ENCODE assay signal across 1 cellular context in the genomic region with DNA sequence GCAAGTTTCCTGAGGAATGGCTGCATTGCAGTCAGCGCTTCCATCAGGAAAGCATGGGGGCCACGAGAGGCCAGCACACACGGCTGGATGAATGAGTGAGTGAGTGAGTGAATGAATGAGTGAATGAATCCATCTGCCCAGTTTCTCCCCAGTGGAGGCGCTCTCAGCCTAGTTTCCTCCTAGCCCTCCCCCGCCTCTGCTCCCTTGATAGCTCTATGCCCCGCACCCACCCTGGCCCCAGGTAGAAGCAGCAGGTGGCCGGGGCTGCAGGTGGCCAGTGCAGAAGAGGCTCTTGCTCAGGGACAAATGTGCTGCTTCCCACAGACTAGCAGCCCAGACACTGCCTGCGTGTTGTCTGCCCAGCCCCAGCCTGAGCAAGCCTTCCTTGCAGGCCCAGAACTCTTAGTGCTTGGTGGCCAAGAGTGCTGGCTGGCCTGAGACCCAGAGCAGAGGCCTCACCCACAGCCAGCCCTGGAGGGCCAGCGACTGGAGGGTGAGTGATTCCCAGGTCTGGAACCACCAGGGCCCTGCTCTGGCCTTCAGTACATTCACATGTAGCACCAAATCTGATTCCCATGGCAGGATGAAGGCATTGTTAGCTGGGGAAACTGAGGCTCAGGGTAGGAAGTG.
TF ChIP-seq lines count a peak whose summit lies in the region.

No MANE protein-coding gene starts in this region.

TF ChIP-seq in GM12878, 131 proteins besides CTCF, POLR2A, EP300 and RAD21:
- TF ChIP-seq BRCA1 (IDR thresholded peaks at IDR 0.05; ENCODE audit: low read depth, low read length) (no peak), ZNF24 (IDR thresholded peaks at IDR 0.05) (0 out of 2 replicates have a peak, but pooled peaks have one; percentile 20), EGR1 (IDR thresholded peaks at IDR 0.05; ENCODE audit: borderline replicate concordance in 1 of 2, low read depth in 2 of 2, low read length in 2 of 2) (no peak), HCFC1 (IDR thresholded peaks at IDR 0.05; ENCODE audit: low read length) (no peak)
- TF ChIP-seq, protein P1, sequence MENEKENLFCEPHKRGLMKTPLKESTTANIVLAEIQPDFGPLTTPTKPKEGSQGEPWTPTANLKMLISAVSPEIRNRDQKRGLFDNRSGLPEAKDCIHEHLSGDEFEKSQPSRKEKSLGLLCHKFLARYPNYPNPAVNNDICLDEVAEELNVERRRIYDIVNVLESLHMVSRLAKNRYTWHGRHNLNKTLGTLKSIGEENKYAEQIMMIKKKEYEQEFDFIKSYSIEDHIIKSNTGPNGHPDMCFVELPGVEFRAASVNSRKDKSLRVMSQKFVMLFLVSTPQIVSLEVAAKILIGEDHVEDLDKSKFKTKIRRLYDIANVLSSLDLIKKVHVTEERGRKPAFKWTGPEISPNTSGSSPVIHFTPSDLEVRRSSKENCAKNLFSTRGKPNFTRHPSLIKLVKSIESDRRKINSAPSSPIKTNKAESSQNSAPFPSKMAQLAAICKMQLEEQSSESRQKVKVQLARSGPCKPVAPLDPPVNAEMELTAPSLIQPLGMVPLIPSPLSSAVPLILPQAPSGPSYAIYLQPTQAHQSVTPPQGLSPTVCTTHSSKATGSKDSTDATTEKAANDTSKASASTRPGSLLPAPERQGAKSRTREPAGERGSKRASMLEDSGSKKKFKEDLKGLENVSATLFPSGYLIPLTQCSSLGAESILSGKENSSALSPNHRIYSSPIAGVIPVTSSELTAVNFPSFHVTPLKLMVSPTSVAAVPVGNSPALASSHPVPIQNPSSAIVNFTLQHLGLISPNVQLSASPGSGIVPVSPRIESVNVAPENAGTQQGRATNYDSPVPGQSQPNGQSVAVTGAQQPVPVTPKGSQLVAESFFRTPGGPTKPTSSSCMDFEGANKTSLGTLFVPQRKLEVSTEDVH (IDR thresholded peaks at IDR 0.05; ENCODE audit: low read depth, partially characterized antibody): no peak
- TF ChIP-seq, protein P2, sequence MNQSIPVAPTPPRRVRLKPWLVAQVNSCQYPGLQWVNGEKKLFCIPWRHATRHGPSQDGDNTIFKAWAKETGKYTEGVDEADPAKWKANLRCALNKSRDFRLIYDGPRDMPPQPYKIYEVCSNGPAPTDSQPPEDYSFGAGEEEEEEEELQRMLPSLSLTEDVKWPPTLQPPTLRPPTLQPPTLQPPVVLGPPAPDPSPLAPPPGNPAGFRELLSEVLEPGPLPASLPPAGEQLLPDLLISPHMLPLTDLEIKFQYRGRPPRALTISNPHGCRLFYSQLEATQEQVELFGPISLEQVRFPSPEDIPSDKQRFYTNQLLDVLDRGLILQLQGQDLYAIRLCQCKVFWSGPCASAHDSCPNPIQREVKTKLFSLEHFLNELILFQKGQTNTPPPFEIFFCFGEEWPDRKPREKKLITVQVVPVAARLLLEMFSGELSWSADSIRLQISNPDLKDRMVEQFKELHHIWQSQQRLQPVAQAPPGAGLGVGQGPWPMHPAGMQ (IDR thresholded peaks at IDR 0.05; ENCODE audit: borderline replicate concordance): no peak
- TF ChIP-seq, protein P3, sequence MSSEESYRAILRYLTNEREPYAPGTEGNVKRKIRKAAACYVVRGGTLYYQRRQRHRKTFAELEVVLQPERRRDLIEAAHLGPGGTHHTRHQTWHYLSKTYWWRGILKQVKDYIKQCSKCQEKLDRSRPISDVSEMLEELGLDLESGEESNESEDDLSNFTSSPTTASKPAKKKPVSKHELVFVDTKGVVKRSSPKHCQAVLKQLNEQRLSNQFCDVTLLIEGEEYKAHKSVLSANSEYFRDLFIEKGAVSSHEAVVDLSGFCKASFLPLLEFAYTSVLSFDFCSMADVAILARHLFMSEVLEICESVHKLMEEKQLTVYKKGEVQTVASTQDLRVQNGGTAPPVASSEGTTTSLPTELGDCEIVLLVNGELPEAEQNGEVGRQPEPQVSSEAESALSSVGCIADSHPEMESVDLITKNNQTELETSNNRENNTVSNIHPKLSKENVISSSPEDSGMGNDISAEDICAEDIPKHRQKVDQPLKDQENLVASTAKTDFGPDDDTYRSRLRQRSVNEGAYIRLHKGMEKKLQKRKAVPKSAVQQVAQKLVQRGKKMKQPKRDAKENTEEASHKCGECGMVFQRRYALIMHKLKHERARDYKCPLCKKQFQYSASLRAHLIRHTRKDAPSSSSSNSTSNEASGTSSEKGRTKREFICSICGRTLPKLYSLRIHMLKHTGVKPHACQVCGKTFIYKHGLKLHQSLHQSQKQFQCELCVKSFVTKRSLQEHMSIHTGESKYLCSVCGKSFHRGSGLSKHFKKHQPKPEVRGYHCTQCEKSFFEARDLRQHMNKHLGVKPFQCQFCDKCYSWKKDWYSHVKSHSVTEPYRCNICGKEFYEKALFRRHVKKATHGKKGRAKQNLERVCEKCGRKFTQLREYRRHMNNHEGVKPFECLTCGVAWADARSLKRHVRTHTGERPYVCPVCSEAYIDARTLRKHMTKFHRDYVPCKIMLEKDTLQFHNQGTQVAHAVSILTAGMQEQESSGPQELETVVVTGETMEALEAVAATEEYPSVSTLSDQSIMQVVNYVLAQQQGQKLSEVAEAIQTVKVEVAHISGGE (CRISPR knock-in tag; IDR thresholded peaks at IDR 0.05): no peak
TF ChIP-seq in GM12878: peak in this region for 1.
